In the genomic region with DNA sequence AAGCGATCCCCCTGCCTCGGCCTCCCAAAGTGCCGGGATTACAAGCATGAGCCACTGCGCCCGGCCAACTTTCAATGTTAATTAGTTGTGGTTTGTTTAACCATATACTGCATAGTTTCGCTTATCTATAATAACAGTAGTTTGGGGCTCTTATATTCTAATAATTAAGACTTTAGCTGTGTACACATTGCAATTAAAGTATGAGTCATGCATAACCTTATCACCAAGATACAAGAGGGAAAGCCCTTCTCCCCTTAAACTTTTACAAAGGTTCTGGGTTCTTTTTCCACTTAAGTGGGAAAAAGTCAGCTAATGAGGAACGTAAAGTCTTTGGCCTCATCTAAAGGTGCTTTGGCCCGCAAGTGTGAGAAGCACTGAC, we compare ENCODE assay signal across 17 cellular contexts. TPM values are rescaled to one million over a fixed set of nuclear protein-coding genes. Genes with fewer than 3 reads are reported as not detected.
"Had no signal": no experiment of that assay in that cellular context is flagged by ENCODE, and none has a peak within 500 bp of the region (broad histone marks: within the 10 kb centered on the region; RNA-seq: fewer than 3 reads in every experiment).

No MANE protein-coding gene starts in this region.

- H3K27me3 ChIP-seq: sigmoid colon, tibial artery had no signal

- H3K4me3 ChIP-seq: coronary artery, sigmoid colon, tibial artery had no signal

- H3K27ac ChIP-seq: coronary artery, neutrophil, sigmoid colon, tibial artery had no signal

- DNase-seq: activated B cell treated with CpG ODN at 0.5 μM for 24 hours; activated CD4-positive, alpha-beta memory T cell treated with anti-CD3 and anti-CD28 coated beads for 36 hours; activated CD4-positive, alpha-beta T cell treated with anti-CD3 and anti-CD28 coated beads for 4 hours; activated naive CD4-positive, alpha-beta T cell treated with anti-CD3 and anti-CD28 coated beads for 36 hours; natural killer cell; sigmoid colon; stimulated activated naive CD4-positive, alpha-beta T cell treated with Interleukin-2 at 50 U/mL for 16 hours; tibial artery had no signal

- H3K4me1 ChIP-seq: sigmoid colon, tibial artery had no signal

- H3K9me3 ChIP-seq: neutrophil, sigmoid colon, tibial artery had no signal

RNA-seq across cellular contexts. Expression of gene MCCD1, which starts 3.2 kb away (rescaled TPM):
- total RNA-seq: activated B cell treated with CpG ODN at 0.5 μM for 24 hours; activated CD4-positive, alpha-beta memory T cell treated with anti-CD3 and anti-CD28 coated beads for 36 hours; activated naive CD4-positive, alpha-beta T cell treated with anti-CD3 and anti-CD28 coated beads for 36 hours; activated T-helper 2 cell treated with anti-CD3 and anti-CD28 coated beads, Interferon-gamma antibody, Interleukin-2, Interleukin-4, amounts not matched to agents 10 μg/mL and 5 μg/mL and 100 μg/mL, durations not matched to agents 14 hours and 24 hours and 36 hours; lower leg skin; mesenteric fat pad; natural killer cell; sigmoid colon; subcutaneous adipose tissue; T-helper 2 cell treated with Interferon-gamma antibody and Interleukin-4, amounts not matched to agents 100 ng/mL and 5 ng/mL, for 36 hours; urinary bladder had no signal
- polyA plus RNA-seq: esophagus, sigmoid colon, urinary bladder had no signal
